22 cellular contexts compared by ENCODE assay signal in the genomic region with DNA sequence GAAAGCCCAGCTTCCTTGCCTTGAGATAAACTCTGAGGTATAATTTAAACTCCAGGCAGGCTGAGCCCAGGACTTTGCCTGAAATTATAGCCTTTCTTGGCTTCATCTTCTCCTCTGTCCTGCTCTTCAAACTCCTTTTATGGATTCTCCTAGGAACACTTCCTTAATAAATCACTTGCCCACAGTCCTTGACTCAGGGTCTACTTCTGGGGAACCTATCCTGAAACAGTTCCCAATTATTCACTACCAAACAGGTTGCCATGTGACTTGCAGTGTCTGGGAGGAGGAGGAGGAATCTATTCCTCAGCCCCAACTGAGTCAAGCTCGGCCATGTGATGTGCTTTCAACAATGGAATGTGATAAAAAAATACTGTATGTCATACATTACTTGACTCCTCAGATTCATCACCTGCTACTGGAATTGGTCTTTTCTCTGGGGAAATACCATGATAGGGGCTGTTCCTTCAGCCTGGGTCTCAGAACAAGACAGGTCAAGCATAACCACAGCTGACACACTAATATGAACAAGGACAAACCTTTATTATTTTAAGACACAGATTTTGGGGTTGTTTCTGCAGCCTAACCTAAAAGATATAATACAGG. TPM values are rescaled to one million over a fixed set of nuclear protein-coding genes. Genes with fewer than 3 reads are reported as not detected.
DNase-seq lines count a peak whose midpoint lies in the region; ATAC-seq and TF ChIP-seq lines count a peak whose summit lies in the region.
"Had no signal": no experiment of that assay in that cellular context is flagged by ENCODE, and none has a peak within 500 bp of the region (broad histone marks: within the 10 kb centered on the region; RNA-seq: fewer than 3 reads in every experiment).

No MANE protein-coding gene starts in this region.

- H3K79me2 ChIP-seq in DOHH2 (ENCODE audit: control insufficient read depth, low read length), result no peaks in the 10 kb centered on the region
- H3K79me2 ChIP-seq in osteoblast (ENCODE audit: insufficient read depth, low read length), result no peaks in the 10 kb centered on the region

- H3K4me2 ChIP-seq in DOHH2 (ENCODE audit: low read length) (peak overlapping the region; percentile 80), osteoblast (ENCODE audit: insufficient read depth, low read length) (peak overlapping the region; percentile 42)

- no peaks in the 10 kb centered on the region for H4K20me1 ChIP-seq in DOHH2 (ENCODE audit: control insufficient read depth, insufficient read depth, low read depth, low read length)
- no peaks in the 10 kb centered on the region for H4K20me1 ChIP-seq in osteoblast (ENCODE audit: insufficient read depth, low read length)

- peaks cover 79% of the 10 kb centered on the region for H3K4me1 ChIP-seq in DOHH2 (ENCODE audit: control insufficient read depth, low read length)
- H3K4me1 ChIP-seq in osteoblast (ENCODE audit: insufficient read depth, low read length), result peaks cover 28% of the 10 kb centered on the region

- peak; percentile 14 for ATAC-seq in esophagus mucosa
- no peak for ATAC-seq in GM18873 (IDR thresholded peaks at IDR 0.05; ENCODE audit: low FRiP score, unreplicated experiment)
- ATAC-seq in HG03095 (IDR thresholded peaks at IDR 0.05; ENCODE audit: unreplicated experiment), result no peak
- ATAC-seq: activated naive CD8-positive, alpha-beta T cell treated with anti-CD3 and anti-CD28 coated beads, Interleukin-2, amount 50 U/mL, for 24 hours; PC-3 had no signal

- H3K27me3 ChIP-seq in DOHH2 (ENCODE audit: control insufficient read depth, low read length) (peaks cover 14% of the 10 kb centered on the region), osteoblast (ENCODE audit: insufficient read depth, low read length) (peaks cover 5% of the 10 kb centered on the region)

- no peaks in the 10 kb centered on the region for H3K9me3 ChIP-seq in DOHH2 (ENCODE audit: control insufficient read depth, insufficient read depth, low read length)
- no peaks in the 10 kb centered on the region for H3K9me3 ChIP-seq in osteoblast (ENCODE audit: low read depth, low read length)
- H3K9me3 ChIP-seq: stomach had no signal

- H3F3A ChIP-seq in DOHH2 (ENCODE audit: control insufficient read depth, insufficient read depth), result no peaks in the 10 kb centered on the region

- no peak overlapping the region for H3K4me3 ChIP-seq in DOHH2 (ENCODE audit: low read length)
- H3K4me3 ChIP-seq in osteoblast (ENCODE audit: insufficient read depth, low read length), result no peak overlapping the region
- H3K4me3 ChIP-seq: stomach had no signal

- H3K27ac ChIP-seq in DOHH2 (ENCODE audit: low read depth, low read length) (no peak overlapping the region), osteoblast (ENCODE audit: low read depth, low read length) (peak overlapping the region; percentile 58)
- H3K27ac ChIP-seq: stomach had no signal

- H2AFZ ChIP-seq in osteoblast (ENCODE audit: low read length), result no peak overlapping the region

- H3K36me3 ChIP-seq in DOHH2 (ENCODE audit: control insufficient read depth, low read length) (no peaks in the 10 kb centered on the region), osteoblast (ENCODE audit: insufficient read depth, low read length) (no peaks in the 10 kb centered on the region)
- H3K36me3 ChIP-seq: stomach had no signal

- DNase-seq in NCI-H226 (peak; percentile 74), osteoblast (ENCODE audit: insufficient read length, low spot score, missing footprints) (peak; percentile 92), NCI-H1105 (lab: John Stamatoyannopoulos, UW) (no peak)
- no peak for DNase-seq in central memory CD4-positive, alpha-beta T cell
- DNase-seq: activated CD4-positive, alpha-beta T cell treated with anti-CD3 and anti-CD28 coated beads for 4 hours; activated naive CD8-positive, alpha-beta T cell treated with anti-CD3 and anti-CD28 coated beads, Interleukin-2, amount 50 U/mL, for 24 hours; activated T-cell treated with anti-CD3 and anti-CD28 coated beads, Interleukin-2, amount 50 U/mL, for 1 hour; CD4-positive, CD25-positive, alpha-beta regulatory T cell; GDM1; immature natural killer cell; NCI-H1105 treated with DMSO at 0.1 percent for 48 hours; NCI-H446; PC-3; retina; stimulated activated CD4-positive, alpha-beta T cell treated with anti-CD3 and anti-CD28 coated beads, Interleukin-4, amount 100 ng/mL, for 4 hours; stomach had no signal

- H3K9me2 ChIP-seq in DOHH2 (replicated peaks; ENCODE audit: control insufficient read depth, low read length), result no peaks in the 10 kb centered on the region

- TF ChIP-seq CTCF in DOHH2 (IDR thresholded peaks at IDR 0.05; ENCODE audit: low read depth, low read length, poor library complexity, severe bottlenecking), result no peak
- no peak for TF ChIP-seq CTCF in osteoblast (IDR thresholded peaks at IDR 0.05; ENCODE audit: extremely low read depth, low read depth, low read length)

RNA-seq across cellular contexts. Expression of a gene that starts 20.5 kb away (rescaled TPM):
- total RNA-seq in esophagus mucosa (145 TPM), osteoblast (456 and 461 TPM in 2 replicates)

RNA-seq across cellular contexts. Expression of a gene that starts 39.6 kb away (rescaled TPM):
- total RNA-seq in esophagus mucosa (0.36 TPM), osteoblast (under 0.01 and 0.36 TPM in 2 replicates)
- total RNA-seq: frontal cortex, HepG2, PC-3 had no signal

Comparison
In these comparisons a context has a peak if more than half of its experiments do, and no peak if none do; other contexts are left out.
1. DNase-seq: peak in NCI-H226 (single experiment) and osteoblast (single experiment); none in NCI-H1105 (single experiment) and central memory CD4-positive, alpha-beta T cell (single experiment).